In genomic region chr3:50189274-50189673, GRCh38 we compare ENCODE assay signal across 1 cellular context.
TF ChIP-seq lines count a peak whose summit lies in the region.

No MANE protein-coding gene starts in this region.

TF ChIP-seq in GM23338, 12 proteins besides CTCF, POLR2A, EP300 and RAD21 (continued from another document):
- TF ChIP-seq ZNF462 (CRISPR knock-in tag; IDR thresholded peaks at IDR 0.05): no peak
- no peak for TF ChIP-seq JUNB (IDR thresholded peaks at IDR 0.05; ENCODE audit: unreplicated experiment)
- TF ChIP-seq REST (IDR thresholded peaks at IDR 0.05; ENCODE audit: unreplicated experiment): no peak
